ENCODE assay signal across 25 cellular contexts in genomic region chr3:187255314-187255713, GRCh38. TPM values are rescaled to one million over a fixed set of nuclear protein-coding genes. Genes with fewer than 3 reads are reported as not detected.
A peak's percentile ranks its signal among the peaks of the same experiment; 100 is the strongest.
DNase-seq lines count a peak whose midpoint lies in the region; ATAC-seq, FAIRE-seq and TF ChIP-seq lines count a peak whose summit lies in the region.
"Had no signal": no experiment of that assay in that cellular context is flagged by ENCODE, and none has a peak within 500 bp of the region (broad histone marks: within the 10 kb centered on the region; RNA-seq: fewer than 3 reads in every experiment).

No MANE protein-coding gene starts in this region.

- peak; percentile 88 for DNase-seq in COLO829 (ENCODE audit: low spot score)
- peak; percentile 5 to 39 for DNase-seq in hippocampal formation (lab: John Stamatoyannopoulos, UW)
- no peak for DNase-seq in pancreas
- no peak for DNase-seq in activated naive CD8-positive, alpha-beta T cell treated with anti-CD3 and anti-CD28 coated beads for 36 hours
- DNase-seq in SHP77 treated with DMSO at 0.1 percent for 48 hours (lab: John Stamatoyannopoulos, UW): no peak
- no peak for DNase-seq in CD8-positive, alpha-beta memory T cell
- DNase-seq: activated CD4-positive, alpha-beta T cell treated with anti-CD3 and anti-CD28 coated beads for 48 hours; CD4-positive, alpha-beta memory T cell; erythroblast; gastrocnemius medialis; MG63; NCI-H146; NCI-H69; stimulated activated CD4-positive, alpha-beta T cell treated with anti-CD3 and anti-CD28 coated beads, Interleukin-1b, Interleukin-23, amount 100 ng/mL, for 48 hours; stimulated activated naive B cell treated with anti-CD40 and anti-IgM and Interleukin-4, amounts not matched to agents 10 μg/mL and 1 μg/mL and 100 μg/mL, for 72 hours; tibial artery had no signal

- H3K27ac ChIP-seq in angular gyrus (ENCODE audit: low read depth, low read length) (peak overlapping the region; percentile 20), pancreas (peak overlapping the region in 2 of 4 donors; percentile 43 to 62)
- no peak overlapping the region for H3K27ac ChIP-seq in CD8-positive, alpha-beta memory T cell (ENCODE audit: low read depth, low read length)
- H3K27ac ChIP-seq: gastrocnemius medialis, tibial artery had no signal

- intact Hi-C loops in pancreas (cut with DNase I): no loop called here

- no peaks in the 10 kb centered on the region for H3K36me3 ChIP-seq in pancreas
- H3K36me3 ChIP-seq in CD8-positive, alpha-beta memory T cell (ENCODE audit: insufficient read depth, low read length): no peaks in the 10 kb centered on the region
- H3K36me3 ChIP-seq: gastrocnemius medialis, tibial artery had no signal

- H3K4me1 ChIP-seq in pancreas: no peaks in the 10 kb centered on the region
- no peaks in the 10 kb centered on the region for H3K4me1 ChIP-seq in CD8-positive, alpha-beta memory T cell (ENCODE audit: insufficient read depth, low read length)
- H3K4me1 ChIP-seq: gastrocnemius medialis, tibial artery had no signal

- no peaks in the 10 kb centered on the region for H3K27me3 ChIP-seq in pancreas
- no peaks in the 10 kb centered on the region for H3K27me3 ChIP-seq in CD8-positive, alpha-beta memory T cell (ENCODE audit: insufficient read depth, low read length, poor library complexity, severe bottlenecking)
- H3K27me3 ChIP-seq: gastrocnemius medialis, MG63, tibial artery had no signal

- 10 to 15% methylated on average over 1 of the region's 1 CpG for WGBS in pancreas, 2 donors

- POLR2A ChIA-PET in CD8-positive, alpha-beta memory T cell (lab: Charles Lee): no interaction called here

- H3K4me3 ChIP-seq in pancreas: no peak overlapping the region
- no peak overlapping the region for H3K4me3 ChIP-seq in CD8-positive, alpha-beta memory T cell (ENCODE audit: low read length)
- H3K4me3 ChIP-seq: gastrocnemius medialis, GM12878, MG63, tibial artery had no signal

- H3K4me1 Mint-ChIP-seq in activated naive CD8-positive, alpha-beta T cell treated with anti-CD3 and anti-CD28 coated beads for 36 hours: no peaks in the 10 kb centered on the region
- no peaks in the 10 kb centered on the region for H3K4me1 Mint-ChIP-seq in CD8-positive, alpha-beta memory T cell
- H3K4me1 Mint-ChIP-seq: CD4-positive, alpha-beta memory T cell; IgD-negative memory B cell; stimulated activated naive B cell treated with anti-CD40 and anti-IgM and Interleukin-4, amounts not matched to agents 10 μg/mL and 1 μg/mL and 100 μg/mL, for 72 hours had no signal

- H3K9me3 ChIP-seq in pancreas: no peaks in the 10 kb centered on the region
- no peaks in the 10 kb centered on the region for H3K9me3 ChIP-seq in CD8-positive, alpha-beta memory T cell (ENCODE audit: low read length)
- H3K9me3 ChIP-seq: gastrocnemius medialis, MG63, tibial artery had no signal

- FAIRE-seq in pancreas (lab: Jason Lieb, UNC): no peak
- FAIRE-seq: GM12878 had no signal

- H3K4me3 Mint-ChIP-seq in activated naive CD8-positive, alpha-beta T cell treated with anti-CD3 and anti-CD28 coated beads for 36 hours: no peak overlapping the region
- no peak overlapping the region for H3K4me3 Mint-ChIP-seq in CD8-positive, alpha-beta memory T cell
- H3K4me3 Mint-ChIP-seq: activated T-helper 1 cell treated with anti-CD3 and anti-CD28 coated beads, Interleukin-12 subunit alpha, Interleukin-12 subunit beta, Interleukin-2, Interleukin-4 antibody, amounts not matched to agents 30 ng/mL and 10 ng/mL and 1 ng/mL, durations not matched to agents 14 hours and 24 hours and 36 hours; CD4-positive, alpha-beta memory T cell; IgD-negative memory B cell; stimulated activated naive B cell treated with anti-CD40 and anti-IgM and Interleukin-4, amounts not matched to agents 10 μg/mL and 1 μg/mL and 100 μg/mL, for 72 hours had no signal

- no peak for TF ChIP-seq CTCF in pancreas (IDR thresholded peaks at IDR 0.05)

- no peak overlapping the region for H3K27ac Mint-ChIP-seq in activated naive CD8-positive, alpha-beta T cell treated with anti-CD3 and anti-CD28 coated beads for 36 hours
- H3K27ac Mint-ChIP-seq in CD8-positive, alpha-beta memory T cell: no peak overlapping the region
- H3K27ac Mint-ChIP-seq: activated T-helper 1 cell treated with anti-CD3 and anti-CD28 coated beads, Interleukin-12 subunit alpha, Interleukin-12 subunit beta, Interleukin-2, Interleukin-4 antibody, amounts not matched to agents 30 ng/mL and 10 ng/mL and 1 ng/mL, durations not matched to agents 14 hours and 24 hours and 36 hours; CD4-positive, alpha-beta memory T cell; IgD-negative memory B cell; stimulated activated naive B cell treated with anti-CD40 and anti-IgM and Interleukin-4, amounts not matched to agents 10 μg/mL and 1 μg/mL and 100 μg/mL, for 72 hours had no signal

- peaks cover 4% of the 10 kb centered on the region for H3K27me3 Mint-ChIP-seq in activated naive CD8-positive, alpha-beta T cell treated with anti-CD3 and anti-CD28 coated beads for 36 hours
- peaks cover 8 to 25% of the 10 kb centered on the region in 2 donors for H3K27me3 Mint-ChIP-seq in CD8-positive, alpha-beta memory T cell

- H3K36me3 Mint-ChIP-seq in activated naive CD8-positive, alpha-beta T cell treated with anti-CD3 and anti-CD28 coated beads for 36 hours: no peaks in the 10 kb centered on the region
- no peaks in the 10 kb centered on the region for H3K36me3 Mint-ChIP-seq in CD8-positive, alpha-beta memory T cell
- H3K36me3 Mint-ChIP-seq: CD4-positive, alpha-beta memory T cell; IgD-negative memory B cell; stimulated activated naive B cell treated with anti-CD40 and anti-IgM and Interleukin-4, amounts not matched to agents 10 μg/mL and 1 μg/mL and 100 μg/mL, for 72 hours had no signal

- CTCF ChIA-PET in CD8-positive, alpha-beta memory T cell (lab: Charles Lee): interaction anchor here (1.5 kb wide), 1 partner anchor 35 kb away, joined by 3 read pairs; no protein-coding TSS in a partner anchor

- ATAC-seq in pancreas: peak in 3 of 4 donors; percentile 63 to 88 (median 78)
- no peak for ATAC-seq in HG02678 (IDR thresholded peaks at IDR 0.05; ENCODE audit: unreplicated experiment)
- ATAC-seq: gastrocnemius medialis; GM12878; stimulated activated naive B cell treated with anti-CD40 and anti-IgM and Interleukin-4, amounts not matched to agents 10 μg/mL and 1 μg/mL and 100 μg/mL, for 72 hours had no signal

- H3K9me3 Mint-ChIP-seq in activated naive CD8-positive, alpha-beta T cell treated with anti-CD3 and anti-CD28 coated beads for 36 hours: no peaks in the 10 kb centered on the region
- no peaks in the 10 kb centered on the region for H3K9me3 Mint-ChIP-seq in CD8-positive, alpha-beta memory T cell
- H3K9me3 Mint-ChIP-seq: activated T-helper 1 cell treated with anti-CD3 and anti-CD28 coated beads, Interleukin-12 subunit alpha, Interleukin-12 subunit beta, Interleukin-2, Interleukin-4 antibody, amounts not matched to agents 30 ng/mL and 10 ng/mL and 1 ng/mL, durations not matched to agents 14 hours and 24 hours and 36 hours; CD4-positive, alpha-beta memory T cell; IgD-negative memory B cell; stimulated activated naive B cell treated with anti-CD40 and anti-IgM and Interleukin-4, amounts not matched to agents 10 μg/mL and 1 μg/mL and 100 μg/mL, for 72 hours had no signal

RNA-seq across cellular contexts. Expression of gene MASP1, which starts 36.2 kb away (rescaled TPM):
- total RNA-seq in pancreas: 1 to 10 TPM in 2 of 6 donors, under 1 TPM in 4; 0.06 to 1.3 (median 0.43) TPM
- under 1 TPM; 0.30 to 0.31 TPM for polyA plus RNA-seq in pancreas
- not detected for total RNA-seq in activated naive CD8-positive, alpha-beta T cell treated with anti-CD3 and anti-CD28 coated beads for 36 hours
- total RNA-seq in CD8-positive, alpha-beta memory T cell: not detected
- not detected for polyA plus RNA-seq in CD8-positive, alpha-beta memory T cell
- total RNA-seq: activated T-helper 1 cell treated with anti-CD3 and anti-CD28 coated beads, Interleukin-12 subunit alpha, Interleukin-12 subunit beta, Interleukin-2, Interleukin-4 antibody, amounts not matched to agents 30 ng/mL and 10 ng/mL and 1 ng/mL, durations not matched to agents 14 hours and 24 hours and 36 hours; CD4-positive, alpha-beta memory T cell; myocyte; T-helper 1 cell treated with Interleukin-12 subunit alpha and Interleukin-12 subunit beta and Interleukin-4 antibody, amounts not matched to agents 30 ng/mL and 1 ng/mL, for 36 hours had no signal
- polyA plus RNA-seq: CD4-positive, alpha-beta memory T cell; GM12878; IgD-negative memory B cell had no signal

RNA-seq across cellular contexts. Expression of gene RTP1, which starts 58.0 kb away (rescaled TPM):
- not detected for total RNA-seq in pancreas
- not detected for polyA plus RNA-seq in pancreas
- total RNA-seq in activated naive CD8-positive, alpha-beta T cell treated with anti-CD3 and anti-CD28 coated beads for 36 hours: not detected
- total RNA-seq in CD8-positive, alpha-beta memory T cell: not detected
- polyA plus RNA-seq in CD8-positive, alpha-beta memory T cell: not detected
- total RNA-seq: activated T-helper 1 cell treated with anti-CD3 and anti-CD28 coated beads, Interleukin-12 subunit alpha, Interleukin-12 subunit beta, Interleukin-2, Interleukin-4 antibody, amounts not matched to agents 30 ng/mL and 10 ng/mL and 1 ng/mL, durations not matched to agents 14 hours and 24 hours and 36 hours; CD4-positive, alpha-beta memory T cell; gastrocnemius medialis; GM12878; myocyte; omental fat pad; T-helper 1 cell treated with Interleukin-12 subunit alpha and Interleukin-12 subunit beta and Interleukin-4 antibody, amounts not matched to agents 30 ng/mL and 1 ng/mL, for 36 hours had no signal
- polyA plus RNA-seq: AG04450; CD4-positive, alpha-beta memory T cell; GM12878; IgD-negative memory B cell had no signal

Comparison
In these comparisons a context has a peak if more than half of its experiments do, and no peak if none do; other contexts are left out.
1. DNase-seq: peak in COLO829 (single experiment) and hippocampal formation (2 of 2); none in pancreas (0 of 6), activated naive CD8-positive, alpha-beta T cell treated with anti-CD3 and anti-CD28 coated beads for 36 hours (single experiment), SHP77 treated with DMSO at 0.1 percent for 48 hours (single experiment) and CD8-positive, alpha-beta memory T cell (0 of 5).